8 cellular contexts compared by ENCODE assay signal in the genomic region with DNA sequence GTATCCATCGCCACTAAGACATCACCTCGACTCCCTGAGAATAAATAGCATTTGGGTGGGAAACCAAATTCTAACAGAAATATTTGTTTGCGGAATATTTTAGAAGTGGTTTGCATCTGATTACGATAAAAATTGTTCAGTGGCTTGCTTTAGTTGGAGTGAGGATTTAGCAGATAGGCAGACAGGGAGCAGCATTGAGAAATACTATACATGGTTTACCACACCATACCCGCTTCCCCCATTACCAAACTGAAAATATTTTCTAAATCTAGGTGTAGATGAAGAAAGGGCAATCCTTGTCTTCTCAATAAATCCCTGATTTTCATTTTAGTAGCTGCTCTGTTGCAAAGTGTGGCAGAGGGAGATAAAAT. TPM values are rescaled to one million over a fixed set of nuclear protein-coding genes. Genes with fewer than 3 reads are reported as not detected.
DNase-seq lines count a peak whose midpoint lies in the region; ATAC-seq and TF ChIP-seq lines count a peak whose summit lies in the region.

No MANE protein-coding gene starts in this region.

- H3K27ac Mint-ChIP-seq in T-helper 1 cell treated with Interleukin-12 subunit alpha and Interleukin-12 subunit beta and Interleukin-4 antibody, amounts not matched to agents 30 μg/mL and 1 μg/mL, for 36 hours: peak overlapping the region; percentile 71
- H3K27ac Mint-ChIP-seq in activated T-helper 2 cell treated with anti-CD3 and anti-CD28 coated beads, Interferon-gamma antibody, Interleukin-2, Interleukin-4, amounts not matched to agents 10 μg/mL and 5 μg/mL and 100 μg/mL, durations not matched to agents 14 hours and 24 hours and 36 hours: peak overlapping the region; percentile 33

- H3K27ac ChIP-seq in left lung (peak overlapping the region; percentile 27 to 93), temporal lobe (ENCODE audit: low read depth, low read length) (peak overlapping the region; percentile 78)

- peaks cover 53% of the 10 kb centered on the region for H3K27me3 Mint-ChIP-seq in T-helper 1 cell treated with Interleukin-12 subunit alpha and Interleukin-12 subunit beta and Interleukin-4 antibody, amounts not matched to agents 30 μg/mL and 1 μg/mL, for 36 hours (ENCODE audit: low read depth)
- H3K27me3 Mint-ChIP-seq in activated T-helper 2 cell treated with anti-CD3 and anti-CD28 coated beads, Interferon-gamma antibody, Interleukin-2, Interleukin-4, amounts not matched to agents 10 μg/mL and 5 μg/mL and 100 μg/mL, durations not matched to agents 14 hours and 24 hours and 36 hours (ENCODE audit: low read depth): peaks cover 49% of the 10 kb centered on the region

- H3K36me3 Mint-ChIP-seq in T-helper 1 cell treated with Interleukin-12 subunit alpha and Interleukin-12 subunit beta and Interleukin-4 antibody, amounts not matched to agents 30 μg/mL and 1 μg/mL, for 36 hours (ENCODE audit: low read depth): peaks cover 3% of the 10 kb centered on the region
- peaks cover 4% of the 10 kb centered on the region for H3K36me3 Mint-ChIP-seq in activated T-helper 2 cell treated with anti-CD3 and anti-CD28 coated beads, Interferon-gamma antibody, Interleukin-2, Interleukin-4, amounts not matched to agents 10 μg/mL and 5 μg/mL and 100 μg/mL, durations not matched to agents 14 hours and 24 hours and 36 hours (ENCODE audit: low read depth)

- no peak for ATAC-seq in left lung
- no peak for ATAC-seq in HG03196 (IDR thresholded peaks at IDR 0.05; ENCODE audit: unreplicated experiment)
- no peak for ATAC-seq in HG03439 (IDR thresholded peaks at IDR 0.05; ENCODE audit: unreplicated experiment)

- intact Hi-C loops in activated T-helper 2 cell treated with anti-CD3 and anti-CD28 coated beads, Interferon-gamma antibody, Interleukin-2, Interleukin-4, amounts not matched to agents 10 μg/mL and 5 μg/mL and 100 μg/mL, durations not matched to agents 14 hours and 24 hours and 36 hours (cut with micrococcal nuclease): no loop called here
- intact Hi-C loops in left lung (cut with DNase I): loop anchor here in 1 of 2 donors (10.0 kb wide), 1 partner anchor 90 kb away; no protein-coding TSS in a partner anchor

- peak overlapping the region; percentile 5 for H3K4me3 Mint-ChIP-seq in T-helper 1 cell treated with Interleukin-12 subunit alpha and Interleukin-12 subunit beta and Interleukin-4 antibody, amounts not matched to agents 30 μg/mL and 1 μg/mL, for 36 hours
- H3K4me3 Mint-ChIP-seq in activated T-helper 2 cell treated with anti-CD3 and anti-CD28 coated beads, Interferon-gamma antibody, Interleukin-2, Interleukin-4, amounts not matched to agents 10 μg/mL and 5 μg/mL and 100 μg/mL, durations not matched to agents 14 hours and 24 hours and 36 hours (ENCODE audit: low read depth): no peak overlapping the region

- H3K4me3 ChIP-seq in left lung: peak overlapping the region in 1 of 2 donors; percentile 72

- no peak for TF ChIP-seq CTCF in left lung (IDR thresholded peaks at IDR 0.05)

- no peaks in the 10 kb centered on the region for H3K36me3 ChIP-seq in left lung

- H3K9me3 ChIP-seq in left lung: no peaks in the 10 kb centered on the region

- DNase-seq in T-helper 1 cell: no peak
- no peak for DNase-seq in activated T-helper 2 cell treated with anti-CD3 and anti-CD28 coated beads, Interferon-gamma antibody, Interleukin-2, Interleukin-4, amounts not matched to agents 10 μg/mL and 5 μg/mL and 100 μg/mL, durations not matched to agents 14 hours and 24 hours and 36 hours (ENCODE audit: low spot score)
- no peak for DNase-seq in left lung
- DNase-seq in NCI-H146 treated with DMSO at 0.1 percent for 48 hours (lab: John Stamatoyannopoulos, UW; ENCODE audit: unreplicated experiment): no peak

- peaks cover 0 to 90% of the 10 kb centered on the region in 2 donors for H3K27me3 ChIP-seq in left lung

- peaks cover 21 to 81% of the 10 kb centered on the region in 2 donors for H3K4me1 ChIP-seq in left lung

- H3K9me3 Mint-ChIP-seq in T-helper 1 cell treated with Interleukin-12 subunit alpha and Interleukin-12 subunit beta and Interleukin-4 antibody, amounts not matched to agents 30 μg/mL and 1 μg/mL, for 36 hours: no peaks in the 10 kb centered on the region
- no peaks in the 10 kb centered on the region for H3K9me3 Mint-ChIP-seq in activated T-helper 2 cell treated with anti-CD3 and anti-CD28 coated beads, Interferon-gamma antibody, Interleukin-2, Interleukin-4, amounts not matched to agents 10 μg/mL and 5 μg/mL and 100 μg/mL, durations not matched to agents 14 hours and 24 hours and 36 hours

- H3K4me1 Mint-ChIP-seq in T-helper 1 cell treated with Interleukin-12 subunit alpha and Interleukin-12 subunit beta and Interleukin-4 antibody, amounts not matched to agents 30 μg/mL and 1 μg/mL, for 36 hours (ENCODE audit: low read depth): peaks cover 16% of the 10 kb centered on the region
- peaks cover 15% of the 10 kb centered on the region for H3K4me1 Mint-ChIP-seq in activated T-helper 2 cell treated with anti-CD3 and anti-CD28 coated beads, Interferon-gamma antibody, Interleukin-2, Interleukin-4, amounts not matched to agents 10 μg/mL and 5 μg/mL and 100 μg/mL, durations not matched to agents 14 hours and 24 hours and 36 hours (ENCODE audit: low read depth)

RNA-seq across cellular contexts. Expression of gene BAHCC1, which starts 0.9 kb away (rescaled TPM):
- 0.90 and 0.91 TPM in 2 replicates for total RNA-seq in activated T-helper 2 cell treated with anti-CD3 and anti-CD28 coated beads, Interferon-gamma antibody, Interleukin-2, Interleukin-4, amounts not matched to agents 10 μg/mL and 5 μg/mL and 100 μg/mL, durations not matched to agents 14 hours and 24 hours and 36 hours
- total RNA-seq in left lung: 10 to 100 TPM; 13.6 to 19.8 TPM
- 16.7 TPM for total RNA-seq in temporal lobe
